Comparison of ENCODE assay signal across 9 cellular contexts in the genomic region with DNA sequence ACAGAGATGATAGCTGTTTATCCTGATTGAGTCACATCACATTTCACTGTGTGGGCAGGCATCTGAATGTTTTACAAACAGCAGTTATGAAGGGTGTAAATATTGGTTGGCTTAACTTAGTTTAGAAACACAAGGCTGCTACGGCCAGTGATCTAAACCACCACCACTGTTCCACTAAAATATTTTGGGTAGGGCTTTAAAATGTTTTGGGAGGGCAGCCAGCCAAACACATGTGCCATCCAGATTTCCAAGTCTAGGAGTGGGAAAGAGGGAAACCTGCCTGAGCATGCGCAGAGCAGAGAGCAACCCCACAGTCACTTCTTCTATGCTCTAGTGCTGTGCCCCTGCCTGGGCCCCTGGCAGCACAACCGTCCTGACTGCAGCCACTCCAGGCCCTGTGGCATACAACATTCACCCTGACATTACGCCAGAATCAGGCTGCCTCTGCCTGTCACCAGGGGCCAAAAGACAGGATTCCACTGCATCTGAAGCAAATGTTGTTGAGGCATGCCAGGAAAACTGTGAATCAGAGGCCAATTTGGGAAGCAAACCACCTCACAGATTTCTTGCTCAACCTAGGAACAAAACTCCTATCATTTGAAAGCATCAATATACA.
DNase-seq lines count a peak whose midpoint lies in the region; ATAC-seq, FAIRE-seq and TF ChIP-seq lines count a peak whose summit lies in the region.
"Had no signal": no experiment of that assay in that cellular context is flagged by ENCODE, and none has a peak within 500 bp of the region (broad histone marks: within the 10 kb centered on the region; RNA-seq: fewer than 3 reads in every experiment).

No MANE protein-coding gene starts in this region.

- no peak for TF ChIP-seq CTCF in IMR-90 (conservative IDR thresholded peaks at IDR 0.05; ENCODE audit: low read depth, low read length)
- TF ChIP-seq CTCF in bronchial epithelial cell (IDR thresholded peaks at IDR 0.05; ENCODE audit: insufficient read depth, low read length, severe bottlenecking) = no peak
- no peak for TF ChIP-seq CTCF in thoracic aorta (IDR thresholded peaks at IDR 0.05)
- no peak for TF ChIP-seq CTCF in natural killer cell (IDR thresholded peaks at IDR 0.05)
- no peak for TF ChIP-seq CTCF in WERI-Rb-1 (IDR thresholded peaks at IDR 0.05; ENCODE audit: low read depth, low read length)
- no peak for TF ChIP-seq CTCF in Caco-2 (IDR thresholded peaks at IDR 0.05; ENCODE audit: insufficient read depth in 1 of 2, low read depth in 1 of 2, low read length in 1 of 2, severe bottlenecking in 1 of 2, unreplicated experiment in 1 of 2)

- BruUV-seq in IMR-90 (replicated peaks; lab: Mats Ljungman, UMichigan) = no TSS peak
- no TSS peak for BruUV-seq in Caco-2 (replicated peaks; lab: Mats Ljungman, UMichigan)

- peak overlapping the region; percentile 21 to 92 for H4K8ac ChIP-seq in IMR-90 (ENCODE audit: low read depth in 2 of 2, low read length in 2 of 2)

- H3K36me3 ChIP-seq in IMR-90 (ENCODE audit: control insufficient read depth, insufficient read depth, low read length) = no peaks in the 10 kb centered on the region
- no peaks in the 10 kb centered on the region for H3K36me3 ChIP-seq in bronchial epithelial cell (ENCODE audit: control insufficient read depth, insufficient read depth, low read length)
- no peaks in the 10 kb centered on the region for H3K36me3 ChIP-seq in thoracic aorta
- H3K36me3 ChIP-seq in WERI-Rb-1 = no peaks in the 10 kb centered on the region
- no peaks in the 10 kb centered on the region for H3K36me3 ChIP-seq in Caco-2 (ENCODE audit: control insufficient read depth, insufficient read depth, low read length)

- H2AK5ac ChIP-seq in IMR-90 (ENCODE audit: low read depth, low read length) = peak overlapping the region; percentile 82

- peak; percentile 84 for ATAC-seq in IMR-90 (ENCODE audit: low read depth)
- peak; percentile 49 for ATAC-seq in thoracic aorta (ENCODE audit: insufficient number of reproducible peaks, low FRiP score, low read depth)
- ATAC-seq in natural killer cell = no peak

- POLR2A ChIA-PET in IMR-90 (lab: Charles Lee; ENCODE audit: unreplicated experiment) = no interaction called here
- POLR2A ChIA-PET in Caco-2 (lab: Charles Lee) = no interaction called here

- CTCF ChIA-PET in IMR-90 (lab: Yijun Ruan, JAX) (no interaction called here), Caco-2 (lab: Charles Lee) (no interaction called here)

- H3K4me3 ChIP-seq in IMR-90 (ENCODE audit: insufficient read depth, low read depth, low read length) (no peak overlapping the region), bronchial epithelial cell (ENCODE audit: low read depth, low read length) (no peak overlapping the region), thoracic aorta (no peak overlapping the region), WERI-Rb-1 (ENCODE audit: low read depth, low read length) (no peak overlapping the region), Caco-2 (ENCODE audit: low read depth, low read length) (no peak overlapping the region)

- DNase-seq in IMR-90 (peak; percentile 71), bronchial epithelial cell (ENCODE audit: low read depth) (peak; percentile 94), iris pigment epithelial cell (ENCODE audit: low read depth) (peak; percentile 84), thoracic aorta (ENCODE audit: low spot score) (peak; percentile 23), natural killer cell (no peak), WERI-Rb-1 (no peak), Caco-2 (no peak)
- no peak for DNase-seq in stimulated activated CD4-positive, alpha-beta T cell treated with anti-CD3 and anti-CD28 coated beads, Interleukin-4, amount 100 ng/mL, for 1 hour

- H3K9me1 ChIP-seq in IMR-90 (ENCODE audit: insufficient read depth, low read length) = peaks cover 7% of the 10 kb centered on the region

- H2AFZ ChIP-seq in IMR-90 (replicated peaks; ENCODE audit: low read length, poor library complexity) = peak overlapping the region; percentile 92

- no peaks in the 10 kb centered on the region for H4K20me1 ChIP-seq in IMR-90 (ENCODE audit: insufficient read depth, low read length)

- TF ChIP-seq POLR2A in IMR-90 (IDR thresholded peaks at IDR 0.05; ENCODE audit: low read depth, low read length) = no peak

- no peaks in the 10 kb centered on the region for H3K9me3 ChIP-seq in IMR-90 (ENCODE audit: control insufficient read depth, insufficient read depth, low read length)
- H3K9me3 ChIP-seq in thoracic aorta = no peaks in the 10 kb centered on the region
- H3K9me3 ChIP-seq in WERI-Rb-1 (ENCODE audit: severe bottlenecking) = no peaks in the 10 kb centered on the region
- H3K9me3 ChIP-seq in Caco-2 = no peaks in the 10 kb centered on the region

- FAIRE-seq in bronchial epithelial cell (lab: Jason Lieb, UNC) = peak; percentile 92
- FAIRE-seq: colon had no signal

- H3K4me2 ChIP-seq in IMR-90 (ENCODE audit: low read depth, low read length) = peak overlapping the region; percentile 13

- TF ChIP-seq RAD21 in IMR-90 (IDR thresholded peaks at IDR 0.05; ENCODE audit: low read length) = no peak

- H3K27me3 ChIP-seq in IMR-90 (ENCODE audit: control insufficient read depth, insufficient read depth, low read length) (no peaks in the 10 kb centered on the region), bronchial epithelial cell (ENCODE audit: control insufficient read depth, insufficient read depth, low read length) (no peaks in the 10 kb centered on the region), thoracic aorta (replicated peaks; ENCODE audit: insufficient read depth) (no peaks in the 10 kb centered on the region), WERI-Rb-1 (ENCODE audit: insufficient read depth, low read depth, severe bottlenecking) (no peaks in the 10 kb centered on the region), Caco-2 (replicated peaks; ENCODE audit: control insufficient read depth, insufficient read depth, low read length) (no peaks in the 10 kb centered on the region)

- H2BK5ac ChIP-seq in IMR-90 (ENCODE audit: low read depth, low read length, poor library complexity, severe bottlenecking) = peak overlapping the region; percentile 92

- peak overlapping the region; percentile 73 for H3K23ac ChIP-seq in IMR-90 (ENCODE audit: low read depth, low read length)

- no peaks in the 10 kb centered on the region for H3K4me1 Mint-ChIP-seq in natural killer cell
- H3K4me1 Mint-ChIP-seq in Caco-2 (ENCODE audit: low read depth, unreplicated experiment) = peaks cover 7% of the 10 kb centered on the region

- no peak overlapping the region for H3K27ac Mint-ChIP-seq in natural killer cell
- no peak overlapping the region for H3K27ac Mint-ChIP-seq in Caco-2 (ENCODE audit: unreplicated experiment)

- no peaks in the 10 kb centered on the region for H3K27me3 Mint-ChIP-seq in natural killer cell (ENCODE audit: low read depth in 2 of 2)
- H3K27me3 Mint-ChIP-seq in Caco-2 (ENCODE audit: insufficient read depth, unreplicated experiment) = no peaks in the 10 kb centered on the region

- H2BK20ac ChIP-seq in IMR-90 (ENCODE audit: low read depth, low read length) = peak overlapping the region; percentile 84

- peak overlapping the region; percentile 76 for H4K91ac ChIP-seq in IMR-90 (ENCODE audit: insufficient read depth, low read depth, low read length)

- H2BK120ac ChIP-seq in IMR-90 (ENCODE audit: low read depth, low read length) = peak overlapping the region; percentile 94

- peak overlapping the region; percentile 64 for H3K14ac ChIP-seq in IMR-90 (replicated peaks; ENCODE audit: low read depth, low read length)

- peak overlapping the region; percentile 77 for H2BK15ac ChIP-seq in IMR-90 (ENCODE audit: low read depth, low read length)

- peak overlapping the region; percentile 88 for H3K4ac ChIP-seq in IMR-90 (ENCODE audit: low read depth, low read length)

- in situ Hi-C loops in IMR-90 (cut with MboI; ENCODE audit: low sequenced_read_pairs) = no loop called here

- H3K18ac ChIP-seq in IMR-90 (ENCODE audit: low read depth, low read length) = peak overlapping the region; percentile 6

- peak overlapping the region; percentile 5; the same call in 1 of the 2 replicates for H3K56ac ChIP-seq in IMR-90 (ENCODE audit: extremely low read depth, insufficient read depth, low read length)

- H3K4me3 Mint-ChIP-seq in natural killer cell (no peak overlapping the region), Caco-2 (ENCODE audit: unreplicated experiment) (no peak overlapping the region)

- H3K9ac ChIP-seq in IMR-90 (ENCODE audit: low read depth, low read length) = peak overlapping the region; percentile 5; the same call in 1 of the 2 replicates

- H3K4me1 ChIP-seq in IMR-90 (ENCODE audit: control insufficient read depth, insufficient read depth, low read length) (peaks cover 13% of the 10 kb centered on the region), thoracic aorta (ENCODE audit: control insufficient read depth in 1 of 2, low read depth in 2 of 2) (peaks cover 14 to 47% of the 10 kb centered on the region in 2 donors), Caco-2 (no peaks in the 10 kb centered on the region)

- peak overlapping the region; percentile 71 for H2AK9ac ChIP-seq in IMR-90 (replicated peaks; ENCODE audit: low read depth, low read length, poor library complexity)

- H3K79me1 ChIP-seq in IMR-90 (ENCODE audit: low read depth in 1 of 2, low read length in 2 of 2) = peaks cover 0 to 6% of the 10 kb centered on the region in 2 experiments; a peak in 1 of 4 replicates

- H3K27ac ChIP-seq in IMR-90 (ENCODE audit: insufficient read depth, low read length) = peak overlapping the region; percentile 61
- H3K27ac ChIP-seq in thoracic aorta = peak overlapping the region; percentile 31 to 51
- no peak overlapping the region for H3K27ac ChIP-seq in WERI-Rb-1

- H3K9me3 Mint-ChIP-seq in natural killer cell (peaks cover 3 to 8% of the 10 kb centered on the region in 2 donors), Caco-2 (ENCODE audit: unreplicated experiment) (no peaks in the 10 kb centered on the region)

- H3K36me3 Mint-ChIP-seq in natural killer cell (no peaks in the 10 kb centered on the region), Caco-2 (ENCODE audit: insufficient read depth, unreplicated experiment) (no peaks in the 10 kb centered on the region)

- 0% methylated on average over 1 of the region's 4 CpGs; no CpG with 5 or more reads in 1 of the 2 experiments for WGBS in IMR-90 (ENCODE audit: extremely low coverage in 2 of 2, insufficient read length in 1 of 2), 2 experiments

- intact Hi-C loops in IMR-90 (cut with micrococcal nuclease) = no loop called here
- intact Hi-C loops in natural killer cell (cut with micrococcal nuclease) = no loop called here
- intact Hi-C loops in Caco-2 (cut with micrococcal nuclease; ENCODE audit: unreplicated experiment) = no loop called here

- peak overlapping the region; percentile 7; the same call in 1 of the 2 replicates for H4K5ac ChIP-seq in IMR-90 (ENCODE audit: low read depth, low read length)

- dilution Hi-C loops in IMR-90 (cut with HindIII; ENCODE audit: low sequenced_read_pairs, unreplicated experiment) = no loop called here

TF ChIP-seq in IMR-90, 13 proteins besides CTCF, POLR2A, EP300 and RAD21 (continues in another document):
- TF ChIP-seq SMC3 (IDR thresholded peaks at IDR 0.05; ENCODE audit: low read depth, low read length) (no peak), FOS (IDR thresholded peaks at IDR 0.05; ENCODE audit: low read depth, low read length) (peak; percentile 36; the same call in 1 of the 2 replicates)

Comparison
In these comparisons a context has a peak if more than half of its experiments do, and no peak if none do; other contexts are left out.
1. ATAC-seq: peak in IMR-90 (single experiment) and thoracic aorta (single experiment); none in natural killer cell (0 of 3).
2. DNase-seq: peak in IMR-90 (single experiment), bronchial epithelial cell (single experiment), iris pigment epithelial cell (single experiment) and thoracic aorta (single experiment); none in natural killer cell (single experiment), WERI-Rb-1 (single experiment), stimulated activated CD4-positive, alpha-beta T cell treated with anti-CD3 and anti-CD28 coated beads, Interleukin-4, amount 100 ng/mL, for 1 hour (single experiment) and Caco-2 (0 of 2).